Comparison of ENCODE assay signal across 22 cellular contexts in the genomic region with DNA sequence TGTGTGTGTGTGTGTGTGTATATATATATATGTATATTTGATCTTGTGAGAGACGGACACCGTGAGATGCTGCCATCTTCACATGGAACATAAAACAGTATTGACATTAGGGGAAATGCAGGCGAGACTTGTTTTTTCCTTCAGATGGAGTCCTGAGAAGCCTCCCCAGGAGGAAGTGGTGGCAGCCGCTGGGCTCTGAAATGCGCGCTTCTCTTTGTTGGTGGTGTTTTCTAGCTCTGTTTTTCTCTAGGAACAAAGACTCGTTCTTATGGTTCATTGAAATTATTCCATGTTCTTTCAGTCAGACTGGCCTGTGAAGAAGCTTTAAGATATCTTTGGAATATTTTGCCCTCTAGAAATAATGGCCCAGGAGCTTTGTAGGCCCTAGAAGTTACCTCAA. TPM values are rescaled to one million over a fixed set of nuclear protein-coding genes. Genes with fewer than 3 reads are reported as not detected.
DNase-seq lines count a peak whose midpoint lies in the region; ATAC-seq lines count a peak whose summit lies in the region.
"Had no signal": no experiment of that assay in that cellular context is flagged by ENCODE, and none has a peak within 500 bp of the region (broad histone marks: within the 10 kb centered on the region; RNA-seq: fewer than 3 reads in every experiment).

No MANE protein-coding gene starts in this region.

- no peak for DNase-seq in activated CD4-positive, alpha-beta T cell treated with anti-CD3 and anti-CD28 coated beads for 36 hours
- DNase-seq in activated CD4-positive, alpha-beta T cell treated with anti-CD3 and anti-CD28 coated beads for 1 hour = no peak
- DNase-seq in KG1 (lab: John Stamatoyannopoulos, UW) (peak; percentile 7), HT-29 (ENCODE audit: low spot score) (no peak), left ventricle myocardium superior (no peak), germinal center (ENCODE audit: low spot score) (no peak)
- DNase-seq: heart right ventricle, NCI-H2227 treated with DMSO at 0.1 percent for 48 hours, NCI-H82, pancreas, PC-3, sigmoid colon, stomach, WERI-Rb-1 had no signal

- H3K27ac Mint-ChIP-seq in activated CD4-positive, alpha-beta T cell treated with anti-CD3 and anti-CD28 coated beads for 36 hours = peak overlapping the region; percentile 39
- peak overlapping the region; percentile 88 for H3K27ac Mint-ChIP-seq in dendritic cell treated with granulocyte-macrophage colony-stimulating factor and Interleukin-4, amounts not matched to agents 40 ng/mL and 50 ng/mL, for 4 days
- H3K27ac Mint-ChIP-seq in stimulated activated memory B cell treated with anti-CD40 and anti-IgM and Interleukin-4, amounts not matched to agents 10 μg/mL and 1 μg/mL and 100 μg/mL, for 72 hours = peak overlapping the region; percentile 48

- no peaks in the 10 kb centered on the region for H3K27me3 Mint-ChIP-seq in activated CD4-positive, alpha-beta T cell treated with anti-CD3 and anti-CD28 coated beads for 36 hours
- H3K27me3 Mint-ChIP-seq in dendritic cell treated with granulocyte-macrophage colony-stimulating factor and Interleukin-4, amounts not matched to agents 40 ng/mL and 50 ng/mL, for 4 days = no peaks in the 10 kb centered on the region
- no peaks in the 10 kb centered on the region for H3K27me3 Mint-ChIP-seq in stimulated activated memory B cell treated with anti-CD40 and anti-IgM and Interleukin-4, amounts not matched to agents 10 μg/mL and 1 μg/mL and 100 μg/mL, for 72 hours

- H3K9me3 Mint-ChIP-seq in activated CD4-positive, alpha-beta T cell treated with anti-CD3 and anti-CD28 coated beads for 36 hours (ENCODE audit: low read depth) = no peaks in the 10 kb centered on the region
- no peaks in the 10 kb centered on the region for H3K9me3 Mint-ChIP-seq in dendritic cell treated with granulocyte-macrophage colony-stimulating factor and Interleukin-4, amounts not matched to agents 40 ng/mL and 50 ng/mL, for 4 days
- H3K9me3 Mint-ChIP-seq in stimulated activated memory B cell treated with anti-CD40 and anti-IgM and Interleukin-4, amounts not matched to agents 10 μg/mL and 1 μg/mL and 100 μg/mL, for 72 hours = no peaks in the 10 kb centered on the region

- H3K4me3 Mint-ChIP-seq in activated CD4-positive, alpha-beta T cell treated with anti-CD3 and anti-CD28 coated beads for 36 hours = no peak overlapping the region
- no peak overlapping the region for H3K4me3 Mint-ChIP-seq in dendritic cell treated with granulocyte-macrophage colony-stimulating factor and Interleukin-4, amounts not matched to agents 40 ng/mL and 50 ng/mL, for 4 days
- H3K4me3 Mint-ChIP-seq in stimulated activated memory B cell treated with anti-CD40 and anti-IgM and Interleukin-4, amounts not matched to agents 10 μg/mL and 1 μg/mL and 100 μg/mL, for 72 hours = no peak overlapping the region

- ATAC-seq in activated CD4-positive, alpha-beta T cell treated with anti-CD3 and anti-CD28 coated beads for 36 hours = no peak
- ATAC-seq in stimulated activated memory B cell treated with anti-CD40 and anti-IgM and Interleukin-4, amounts not matched to agents 10 μg/mL and 1 μg/mL and 100 μg/mL, for 72 hours = no peak
- ATAC-seq in left ventricle myocardium superior = no peak
- ATAC-seq: HCT116, heart right ventricle, PC-3 had no signal

- intact Hi-C loops in activated CD4-positive, alpha-beta T cell treated with anti-CD3 and anti-CD28 coated beads for 36 hours (cut with DNase I, micrococcal nuclease) = no loop called here
- intact Hi-C loops in dendritic cell treated with granulocyte-macrophage colony-stimulating factor and Interleukin-4, amounts not matched to agents 40 ng/mL and 50 ng/mL, for 4 days (cut with micrococcal nuclease) = no loop called here
- intact Hi-C loops in left ventricle myocardium superior (cut with micrococcal nuclease) = no loop called here

- no peaks in the 10 kb centered on the region for H3K36me3 Mint-ChIP-seq in activated CD4-positive, alpha-beta T cell treated with anti-CD3 and anti-CD28 coated beads for 36 hours (ENCODE audit: low read depth)
- peaks cover 67% of the 10 kb centered on the region for H3K36me3 Mint-ChIP-seq in dendritic cell treated with granulocyte-macrophage colony-stimulating factor and Interleukin-4, amounts not matched to agents 40 ng/mL and 50 ng/mL, for 4 days (ENCODE audit: low read depth)
- peaks cover 54% of the 10 kb centered on the region for H3K36me3 Mint-ChIP-seq in stimulated activated memory B cell treated with anti-CD40 and anti-IgM and Interleukin-4, amounts not matched to agents 10 μg/mL and 1 μg/mL and 100 μg/mL, for 72 hours

- POLR2A ChIA-PET in activated CD4-positive, alpha-beta T cell treated with anti-CD3 and anti-CD28 coated beads for 36 hours (lab: Charles Lee) = no interaction called here

- H3K4me1 Mint-ChIP-seq in activated CD4-positive, alpha-beta T cell treated with anti-CD3 and anti-CD28 coated beads for 36 hours = peaks cover 21% of the 10 kb centered on the region
- H3K4me1 Mint-ChIP-seq in dendritic cell treated with granulocyte-macrophage colony-stimulating factor and Interleukin-4, amounts not matched to agents 40 ng/mL and 50 ng/mL, for 4 days (ENCODE audit: low read depth) = peaks cover 36% of the 10 kb centered on the region
- peaks cover 34% of the 10 kb centered on the region for H3K4me1 Mint-ChIP-seq in stimulated activated memory B cell treated with anti-CD40 and anti-IgM and Interleukin-4, amounts not matched to agents 10 μg/mL and 1 μg/mL and 100 μg/mL, for 72 hours

- CTCF ChIA-PET in activated CD4-positive, alpha-beta T cell treated with anti-CD3 and anti-CD28 coated beads for 36 hours (lab: Charles Lee) = interaction anchor here (1.1 kb wide), 1 partner anchor 13 kb away, joined by 3 read pairs; no protein-coding TSS in a partner anchor

RNA-seq across cellular contexts. Expression of a gene that starts 32.9 kb away (rescaled TPM):
- 1 to 10 TPM; 6.4 to 8.4 TPM for total RNA-seq in activated CD4-positive, alpha-beta T cell treated with anti-CD3 and anti-CD28 coated beads for 36 hours
- total RNA-seq in HT-29 (2014; rRNA removed; shearing (Covaris generic)) = 4.9 and 7.9 TPM in 2 replicates
- total RNA-seq in left ventricle myocardium superior = 9.7 TPM

RNA-seq across cellular contexts. Expression of a gene that starts 44.5 kb away (rescaled TPM):
- total RNA-seq in activated CD4-positive, alpha-beta T cell treated with anti-CD3 and anti-CD28 coated beads for 36 hours = not detected
- not detected in 2 replicates for total RNA-seq in HT-29 (2014; rRNA removed; shearing (Covaris generic))
- total RNA-seq in left ventricle myocardium superior = not detected
- total RNA-seq: A172; astrocyte; heart right ventricle; lower leg skin; myocyte; PC-3; sigmoid colon; T-helper 1 cell treated with Interleukin-12 subunit alpha and Interleukin-12 subunit beta and Interleukin-4 antibody, amounts not matched to agents 30 ng/mL and 1 ng/mL, for 36 hours had no signal
